In genomic region chr7:158391141-158391540, GRCh38 we compare ENCODE assay signal across 18 cellular contexts.
DNase-seq lines count a peak whose midpoint lies in the region; ATAC-seq, FAIRE-seq and TF ChIP-seq lines count a peak whose summit lies in the region.
"Had no signal": no experiment of that assay in that cellular context is flagged by ENCODE, and none has a peak within 500 bp of the region (broad histone marks: within the 10 kb centered on the region; RNA-seq: fewer than 3 reads in every experiment).

No MANE protein-coding gene starts in this region.

- H3K79me2 ChIP-seq in K562 (ENCODE audit: control insufficient read depth, insufficient read depth, low read length), result no peaks in the 10 kb centered on the region
- no peaks in the 10 kb centered on the region for H3K79me2 ChIP-seq in HepG2 (ENCODE audit: insufficient read depth, low read length)

- H3K9ac ChIP-seq in K562 (ENCODE audit: insufficient read depth in 1 of 2, low read depth in 2 of 2, low read length in 2 of 2) (no peak overlapping the region), HepG2 (ENCODE audit: insufficient read depth, low read depth, low read length) (no peak overlapping the region)
- H3K9ac ChIP-seq: BLaER1 treated with 17β-estradiol and CSF1 and Interleukin-3, amounts not matched to agents 10 nM and 100 nM had no signal

- TF ChIP-seq RAD21 in K562 (CRISPR knock-in tag; conservative IDR thresholded peaks at IDR 0.05 in 1 of 2, IDR thresholded peaks at IDR 0.05 in 1 of 2) (no peak), HepG2 (CRISPR knock-in tag; IDR thresholded peaks at IDR 0.05) (no peak)

- FAIRE-seq in K562 (lab: Jason Lieb, UNC) (no peak), HepG2 (lab: Jason Lieb, UNC) (no peak)
- FAIRE-seq: HTR-8/SVneo had no signal

- H3K27ac ChIP-seq in K562 (ENCODE audit: extremely low read depth, low read depth, low read length) (no peak overlapping the region), lower lobe of right lung (no peak overlapping the region), foreskin keratinocyte (no peak overlapping the region), HepG2 (ENCODE audit: extremely low read length, insufficient read depth, low read length) (no peak overlapping the region)
- H3K27ac ChIP-seq: BLaER1 treated with 17β-estradiol and CSF1 and Interleukin-3, amounts not matched to agents 10 nM and 100 nM had no signal

- in situ Hi-C loops in K562 (cut with MboI) (no loop called here), HepG2 (cut with HindIII; ENCODE audit: extremely low pct_ligation_motif_present, low pct_unique_long_range_greater_than_20kb) (no loop called here)

- POLR2A ChIA-PET in K562 (lab: Yijun Ruan, JAX), result no interaction called here
- POLR2A ChIA-PET in HepG2 (lab: Yijun Ruan, JAX), result no interaction called here

- WGBS in K562 (ENCODE audit: insufficient coverage, low coverage, missing lambda C conversion rate), result 2% methylated on average over 12 of the region's 12 CpGs
- WGBS in HepG2 (ENCODE audit: low lambda C conversion rate), result 100% methylated on average over 4 of the region's 12 CpGs

- H3K9me3 ChIP-seq in K562 (replicated peaks; ENCODE audit: control insufficient read depth, insufficient read depth, low read depth, low read length), result no peaks in the 10 kb centered on the region; the same call in 1 of the 2 replicates
- no peaks in the 10 kb centered on the region for H3K9me3 ChIP-seq in lower lobe of right lung
- H3K9me3 ChIP-seq in HepG2 (ENCODE audit: low read length), result no peaks in the 10 kb centered on the region
- H3K9me3 ChIP-seq: BLaER1 treated with 17β-estradiol and CSF1 and Interleukin-3, amounts not matched to agents 10 nM and 100 nM had no signal

- H3K4me3 Mint-ChIP-seq in stimulated activated effector memory CD8-positive, alpha-beta T cell treated with anti-CD3 and anti-CD28 coated beads, Interleukin-12 subunit alpha, Interleukin-12 subunit beta, amount 100 ng/mL, for 72 hours, result no peak overlapping the region
- H3K4me3 Mint-ChIP-seq: B cell; CD8-positive, alpha-beta T cell; HFFc6; IgD-negative memory B cell had no signal

- H4K20me1 ChIP-seq in K562 (replicated peaks; ENCODE audit: control insufficient read depth, insufficient read depth, low read length), result peaks cover 3% of the 10 kb centered on the region; the same call in 1 of the 2 replicates
- H4K20me1 ChIP-seq in HepG2 (ENCODE audit: insufficient read depth, low read length), result peaks cover 89% of the 10 kb centered on the region
- H4K20me1 ChIP-seq: BLaER1 treated with 17β-estradiol and CSF1 and Interleukin-3, amounts not matched to agents 10 nM and 100 nM had no signal

- H3K9me3 Mint-ChIP-seq in stimulated activated effector memory CD8-positive, alpha-beta T cell treated with anti-CD3 and anti-CD28 coated beads, Interleukin-12 subunit alpha, Interleukin-12 subunit beta, amount 100 ng/mL, for 72 hours, result no peaks in the 10 kb centered on the region
- H3K9me3 Mint-ChIP-seq: CD8-positive, alpha-beta T cell; IgD-negative memory B cell had no signal

- H3K4me1 ChIP-seq in K562 (replicated peaks in 1 of 2; ENCODE audit: control insufficient read depth in 2 of 2, insufficient read depth in 2 of 2, low read length in 2 of 2) (peaks cover 0 to 8% of the 10 kb centered on the region in 2 experiments; a peak in 2 of 5 replicates), lower lobe of right lung (no peaks in the 10 kb centered on the region), foreskin keratinocyte (no peaks in the 10 kb centered on the region), HepG2 (ENCODE audit: insufficient read depth, low read length) (peaks cover 11% of the 10 kb centered on the region)

- no peaks in the 10 kb centered on the region for H3K4me1 Mint-ChIP-seq in stimulated activated effector memory CD8-positive, alpha-beta T cell treated with anti-CD3 and anti-CD28 coated beads, Interleukin-12 subunit alpha, Interleukin-12 subunit beta, amount 100 ng/mL, for 72 hours
- H3K4me1 Mint-ChIP-seq: B cell had no signal

- no peaks in the 10 kb centered on the region for H3K36me3 ChIP-seq in H7 (replicated peaks; ENCODE audit: control insufficient read depth, insufficient read depth, low read length)
- H3K36me3 ChIP-seq in K562 (ENCODE audit: control insufficient read depth, insufficient read depth, low read length), result no peaks in the 10 kb centered on the region
- H3K36me3 ChIP-seq in lower lobe of right lung, result no peaks in the 10 kb centered on the region
- no peaks in the 10 kb centered on the region; a peak in 1 of 5 replicates for H3K36me3 ChIP-seq in HepG2 (replicated peaks in 1 of 2; ENCODE audit: control insufficient read depth in 1 of 2, insufficient read depth in 2 of 2, low read length in 2 of 2)
- H3K36me3 ChIP-seq: BLaER1 treated with 17β-estradiol and CSF1 and Interleukin-3, amounts not matched to agents 10 nM and 100 nM had no signal

- H3K27me3 ChIP-seq in H7 (ENCODE audit: control insufficient read depth, insufficient read depth, low read length), result no peaks in the 10 kb centered on the region
- peaks cover 33 to 78% of the 10 kb centered on the region in 2 experiments; a peak in 4 of 5 replicates for H3K27me3 ChIP-seq in K562 (ENCODE audit: control insufficient read depth in 2 of 2, insufficient read depth in 2 of 2, low read length in 2 of 2)
- peaks cover 9% of the 10 kb centered on the region for H3K27me3 ChIP-seq in lower lobe of right lung (ENCODE audit: low read depth)
- no peaks in the 10 kb centered on the region for H3K27me3 ChIP-seq in foreskin keratinocyte
- H3K27me3 ChIP-seq in HepG2 (ENCODE audit: control insufficient read depth in 1 of 2, insufficient read depth in 2 of 2, low read length in 2 of 2), result no peaks in the 10 kb centered on the region
- H3K27me3 ChIP-seq: BLaER1 treated with 17β-estradiol and CSF1 and Interleukin-3, amounts not matched to agents 10 nM and 100 nM had no signal

- H2AFZ ChIP-seq in K562 (ENCODE audit: low read depth, low read length), result no peak overlapping the region
- H2AFZ ChIP-seq in HepG2 (ENCODE audit: low read length), result no peak overlapping the region

- peak in 2 of 3 experiments; percentile 15 to 20; a peak in 1 of 6 replicates for TF ChIP-seq CTCF in K562 (IDR thresholded peaks at IDR 0.05 in 2 of 3, conservative IDR thresholded peaks at IDR 0.05 in 1 of 3; ENCODE audit: insufficient read depth in 2 of 3, low read depth in 1 of 3, low read length in 3 of 3)
- no peak for TF ChIP-seq CTCF in lower lobe of right lung (IDR thresholded peaks at IDR 0.05)
- TF ChIP-seq CTCF in foreskin keratinocyte (conservative IDR thresholded peaks at IDR 0.05), result no peak
- TF ChIP-seq CTCF in HepG2 (CRISPR knock-in tag; IDR thresholded peaks at IDR 0.05), result no peak

- TF ChIP-seq EP300 in K562 (IDR thresholded peaks at IDR 0.05; ENCODE audit: low read length) (no peak), HepG2 (IDR thresholded peaks at IDR 0.05; ENCODE audit: low read depth in 2 of 2, low read length in 2 of 2) (no peak), HepG2 (CRISPR knock-in tag; IDR thresholded peaks at IDR 0.05; ENCODE audit: borderline replicate concordance) (no peak)

- DNase-seq in H7, result peak; percentile 77
- DNase-seq in K562 (ENCODE audit: extremely low read depth in 1 of 4, low spot score in 3 of 4), result no peak
- DNase-seq in lower lobe of right lung, result peak; percentile 22
- no peak for DNase-seq in stimulated activated effector memory CD8-positive, alpha-beta T cell treated with anti-CD3 and anti-CD28 coated beads, Interleukin-12 subunit alpha, Interleukin-12 subunit beta, amount 100 ng/mL, for 72 hours (ENCODE audit: low spot score in 2 of 2)
- DNase-seq in foreskin keratinocyte, result no peak
- no peak for DNase-seq in HepG2 (ENCODE audit: low spot score)
- no peak for DNase-seq in NCI-H524 (lab: John Stamatoyannopoulos, UW)
- DNase-seq: Calu3; CD8-positive, alpha-beta T cell; DMS79 treated with DMSO at 0.1 percent for 48 hours; GF-D8; HFFc6; KG1 had no signal

- no TSS peak for BruUV-seq in K562 (replicated peaks; lab: Mats Ljungman, UMichigan)
- no TSS peak for BruUV-seq in HepG2 (replicated peaks; lab: Mats Ljungman, UMichigan)

- intact Hi-C loops in K562 (cut with micrococcal nuclease) (no loop called here), lower lobe of right lung (cut with DNase I) (no loop called here), HepG2 (cut with micrococcal nuclease; ENCODE audit: unreplicated experiment) (no loop called here)

- peak; percentile 23; the same call in 1 of the 3 replicates for ATAC-seq in K562
- ATAC-seq in lower lobe of right lung, result no peak
- ATAC-seq in stimulated activated effector memory CD8-positive, alpha-beta T cell treated with anti-CD3 and anti-CD28 coated beads, Interleukin-12 subunit alpha, Interleukin-12 subunit beta, amount 100 ng/mL, for 72 hours, result no peak
- no peak for ATAC-seq in foreskin keratinocyte
- no peak for ATAC-seq in HepG2
- ATAC-seq: CD8-positive, alpha-beta T cell; HCT116 had no signal

- no peak overlapping the region for H3K4me3 ChIP-seq in H7 (ENCODE audit: insufficient read depth, low read depth, low read length)
- H3K4me3 ChIP-seq in K562, result no peak overlapping the region
- H3K4me3 ChIP-seq in lower lobe of right lung, result no peak overlapping the region
- H3K4me3 ChIP-seq in HepG2 (replicated peaks in 1 of 3; ENCODE audit: insufficient read depth in 1 of 3, low read depth in 2 of 3, low read length in 3 of 3), result no peak overlapping the region
- H3K4me3 ChIP-seq: BLaER1 treated with 17β-estradiol and CSF1 and Interleukin-3, amounts not matched to agents 10 nM and 100 nM had no signal

- H3K9me1 ChIP-seq in K562 (ENCODE audit: control insufficient read depth, insufficient read depth, low read length), result no peaks in the 10 kb centered on the region

- TF ChIP-seq POLR2A in K562 (conservative IDR thresholded peaks at IDR 0.05) (no peak), HepG2 (IDR thresholded peaks at IDR 0.05; ENCODE audit: insufficient read depth in 1 of 2, low read depth in 2 of 2, low read length in 2 of 2) (no peak)

- peak overlapping the region; percentile 43 for H3K27ac Mint-ChIP-seq in stimulated activated effector memory CD8-positive, alpha-beta T cell treated with anti-CD3 and anti-CD28 coated beads, Interleukin-12 subunit alpha, Interleukin-12 subunit beta, amount 100 ng/mL, for 72 hours
- H3K27ac Mint-ChIP-seq: B cell; CD8-positive, alpha-beta T cell; HFFc6; IgD-negative memory B cell had no signal

- CTCF ChIA-PET in K562 (lab: Yijun Ruan, JAX; ENCODE audit: low intra/inter-chr PET ratio), result no interaction called here
- CTCF ChIA-PET in HepG2 (lab: Yijun Ruan, JAX; ENCODE audit: low intra/inter-chr PET ratio, low total read pairs), result no interaction called here

- no peaks in the 10 kb centered on the region for H3K36me3 Mint-ChIP-seq in stimulated activated effector memory CD8-positive, alpha-beta T cell treated with anti-CD3 and anti-CD28 coated beads, Interleukin-12 subunit alpha, Interleukin-12 subunit beta, amount 100 ng/mL, for 72 hours
- H3K36me3 Mint-ChIP-seq: CD8-positive, alpha-beta T cell; IgD-negative memory B cell had no signal

- H3K4me2 ChIP-seq in K562 (ENCODE audit: insufficient read depth, low read length), result no peak overlapping the region
- H3K4me2 ChIP-seq in HepG2 (ENCODE audit: low read depth, low read length), result no peak overlapping the region
- H3K4me2 ChIP-seq: BLaER1 treated with 17β-estradiol and CSF1 and Interleukin-3, amounts not matched to agents 10 nM and 100 nM had no signal

Comparison
In these comparisons a context has a peak if more than half of its experiments do, and no peak if none do; other contexts are left out.
1. DNase-seq: peak in H7 (single experiment) and lower lobe of right lung (single experiment); none in K562 (0 of 4), stimulated activated effector memory CD8-positive, alpha-beta T cell treated with anti-CD3 and anti-CD28 coated beads, Interleukin-12 subunit alpha, Interleukin-12 subunit beta, amount 100 ng/mL, for 72 hours (0 of 2), foreskin keratinocyte (0 of 2), HepG2 (single experiment) and NCI-H524 (0 of 2).
2. CTCF ChIP-seq: peak in K562 (2 of 3); none in lower lobe of right lung (single experiment), foreskin keratinocyte (single experiment) and HepG2 (single experiment).